In the genomic region with DNA sequence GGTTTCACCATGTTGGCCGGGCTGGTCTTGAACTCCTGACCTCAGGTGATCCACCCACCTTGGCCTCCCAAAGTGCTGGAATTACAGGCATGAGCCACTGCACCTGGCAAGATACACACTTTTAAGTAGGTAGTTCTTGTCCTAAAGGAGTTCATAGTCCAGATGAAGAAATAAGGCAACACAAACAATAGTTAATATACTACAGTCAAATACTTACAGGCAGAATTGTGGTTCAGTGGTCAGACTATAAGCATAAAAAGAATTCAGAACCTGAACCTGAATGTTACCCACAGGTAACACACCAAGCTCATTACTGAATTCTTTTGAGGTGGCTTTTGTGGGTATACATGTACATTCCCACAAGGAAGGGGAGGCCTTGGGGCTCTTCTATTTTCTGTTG, we compare ENCODE assay signal across 12 cellular contexts. TPM values are rescaled to one million over a fixed set of nuclear protein-coding genes. Genes with fewer than 3 reads are reported as not detected.
DNase-seq lines count a peak whose midpoint lies in the region; ATAC-seq, FAIRE-seq and TF ChIP-seq lines count a peak whose summit lies in the region.
"Had no signal": no experiment of that assay in that cellular context is flagged by ENCODE, and none has a peak within 500 bp of the region (broad histone marks: within the 10 kb centered on the region; RNA-seq: fewer than 3 reads in every experiment).

No MANE protein-coding gene starts in this region.

- no TSS peak for BruUV-seq in PC-3 (replicated peaks; lab: Mats Ljungman, UMichigan)

- H3K36me3 Mint-ChIP-seq in activated T-cell treated with anti-CD3 and anti-CD28 coated beads, Interleukin-2, amount 50 U/mL, for 4 hours (ENCODE audit: insufficient read depth): peaks cover 10% of the 10 kb centered on the region

- H3K9me3 ChIP-seq in PC-3 (ENCODE audit: low read length) (no peaks in the 10 kb centered on the region), small intestine (ENCODE audit: control insufficient read depth, low read depth) (no peaks in the 10 kb centered on the region)

- no peak for DNase-seq in activated T-cell treated with anti-CD3 and anti-CD28 coated beads, Interleukin-2, amount 50 U/mL, for 4 hours
- no peak for DNase-seq in activated T-cell treated with anti-CD3 and anti-CD28 coated beads, Interleukin-2, amount 50 U/mL, for 1 hour
- DNase-seq in PC-3 (no peak), epithelial cell of proximal tubule (ENCODE audit: low read depth) (no peak), small intestine (peak; percentile 69), H54 (ENCODE audit: insufficient read length, low spot score) (no peak), NCI-H748 (lab: John Stamatoyannopoulos, UW; ENCODE audit: unreplicated experiment) (no peak)
- DNase-seq: effector memory CD8-positive, alpha-beta T cell; kidney glomerular epithelial cell; NCI-H2227 treated with DMSO at 0.1 percent for 48 hours; T1000 had no signal

- peaks cover 18% of the 10 kb centered on the region for H3K4me1 Mint-ChIP-seq in activated T-cell treated with anti-CD3 and anti-CD28 coated beads, Interleukin-2, amount 50 U/mL, for 4 hours (ENCODE audit: low read depth)

- FAIRE-seq in small intestine (lab: Jason Lieb, UNC) (no peak), H54 (lab: Jason Lieb, UNC) (no peak)

- H3K4me1 ChIP-seq in PC-3 (ENCODE audit: insufficient read depth, low read length) (peaks cover 9% of the 10 kb centered on the region), small intestine (ENCODE audit: control insufficient read depth in 2 of 2, insufficient read depth in 1 of 2, low read depth in 1 of 2, low read length in 1 of 2) (peaks cover 0 to 6% of the 10 kb centered on the region in 2 donors)

- H4K20me1 ChIP-seq in PC-3 (ENCODE audit: low read length): 0 out of 2 replicates have a peak, but pooled peaks cover 5% of the 10 kb centered on the region

- CTCF ChIA-PET in PC-3 (lab: Charles Lee): no interaction called here

- H3F3A ChIP-seq in PC-3 (ENCODE audit: low read length, unreplicated experiment): no peaks in the 10 kb centered on the region

- POLR2A ChIA-PET in PC-3 (lab: Charles Lee; ENCODE audit: unreplicated experiment): no interaction called here

- H3K4me2 ChIP-seq in PC-3 (ENCODE audit: low read length): peak overlapping the region; percentile 93

- 0 to 48% (median 20%) methylated on average over 1 of the region's 1 CpG for WGBS in small intestine, 3 donors

- no peak for ATAC-seq in activated T-cell treated with anti-CD3 and anti-CD28 coated beads, Interleukin-2, amount 50 U/mL, for 4 hours
- ATAC-seq in PC-3: no peak
- ATAC-seq in GM18870 (IDR thresholded peaks at IDR 0.05; ENCODE audit: unreplicated experiment): no peak
- ATAC-seq: effector memory CD8-positive, alpha-beta T cell had no signal

- H3K4me3 Mint-ChIP-seq in activated T-cell treated with anti-CD3 and anti-CD28 coated beads, Interleukin-2, amount 50 U/mL, for 4 hours: peak overlapping the region; percentile 99

- no peaks in the 10 kb centered on the region for H3K27me3 Mint-ChIP-seq in activated T-cell treated with anti-CD3 and anti-CD28 coated beads, Interleukin-2, amount 50 U/mL, for 4 hours (ENCODE audit: low read depth)
- H3K27me3 Mint-ChIP-seq: effector memory CD8-positive, alpha-beta T cell had no signal

- TF ChIP-seq CTCF in PC-3 (conservative IDR thresholded peaks at IDR 0.05; ENCODE audit: low read depth, low read length) (no peak), epithelial cell of proximal tubule (conservative IDR thresholded peaks at IDR 0.05; ENCODE audit: low read depth, low read length) (no peak)

- TF ChIP-seq POLR2A in H54 (IDR thresholded peaks at IDR 0.05; ENCODE audit: low read depth, low read length): no peak

- H3K9ac ChIP-seq in PC-3 (ENCODE audit: low read length): no peak overlapping the region

- no peaks in the 10 kb centered on the region for H3K9me2 ChIP-seq in PC-3 (replicated peaks; ENCODE audit: low read length)

- H3K4me3 ChIP-seq in PC-3 (ENCODE audit: low read length) (peak overlapping the region; percentile 95), epithelial cell of proximal tubule (ENCODE audit: low read depth, low read length) (peak overlapping the region; percentile 100), small intestine (ENCODE audit: low read depth in 1 of 2, low read length in 2 of 2) (peak overlapping the region in 1 of 2 donors; percentile 92)

- intact Hi-C loops in PC-3 (cut with micrococcal nuclease): no loop called here

- H3K27me3 ChIP-seq in PC-3 (ENCODE audit: low read length) (no peaks in the 10 kb centered on the region), small intestine (ENCODE audit: control insufficient read depth in 2 of 2, insufficient read depth in 2 of 2, low read length in 2 of 2) (no peaks in the 10 kb centered on the region)

- H2AFZ ChIP-seq in PC-3 (ENCODE audit: low read length): no peak overlapping the region

- no peak overlapping the region for H3K27ac ChIP-seq in PC-3 (ENCODE audit: low read length)
- no peak overlapping the region for H3K27ac ChIP-seq in small intestine (ENCODE audit: low read depth in 1 of 2, low read length in 1 of 2)

- peaks cover 61% of the 10 kb centered on the region for H3K79me2 ChIP-seq in PC-3 (ENCODE audit: low read length)

- H3K9me3 Mint-ChIP-seq in activated T-cell treated with anti-CD3 and anti-CD28 coated beads, Interleukin-2, amount 50 U/mL, for 4 hours: no peaks in the 10 kb centered on the region
- H3K9me3 Mint-ChIP-seq: effector memory CD8-positive, alpha-beta T cell had no signal

- peaks cover 18% of the 10 kb centered on the region for H3K36me3 ChIP-seq in PC-3 (ENCODE audit: low read depth, low read length)
- H3K36me3 ChIP-seq in small intestine (ENCODE audit: control insufficient read depth in 2 of 2, insufficient read depth in 2 of 2, low read length in 2 of 2): peaks cover 2 to 5% of the 10 kb centered on the region in 2 donors

RNA-seq across cellular contexts. Expression of gene SDHB, which starts 1.8 kb away (rescaled TPM):
- total RNA-seq in activated T-cell treated with anti-CD3 and anti-CD28 coated beads, Interleukin-2, amount 50 U/mL, for 4 hours: 100 to 1,000 TPM; 159 to 179 (median 176) TPM
- 283 and 336 TPM in 2 replicates for total RNA-seq in PC-3 (2014; rRNA removed)
- 118 and 183 TPM in 2 replicates for total RNA-seq in epithelial cell of proximal tubule
- 100 to 1,000 TPM; 184 to 380 (median 263) TPM for polyA plus RNA-seq in small intestine

RNA-seq across cellular contexts. Expression of gene ATP13A2, which starts 40.3 kb away (rescaled TPM):
- total RNA-seq in activated T-cell treated with anti-CD3 and anti-CD28 coated beads, Interleukin-2, amount 50 U/mL, for 4 hours: 10 to 100 TPM; 48.0 to 55.1 (median 48.3) TPM
- total RNA-seq in PC-3 (2014; rRNA removed) (48.4 and 51.9 TPM in 2 replicates), epithelial cell of proximal tubule (75.7 and 87.8 TPM in 2 replicates)
- polyA plus RNA-seq in small intestine: 10 to 100 TPM; 14.6 to 33.7 (median 16.1) TPM
